In genomic region chr6:149137594-149137993, GRCh38 we compare ENCODE assay signal across 1 cellular context.
TF ChIP-seq lines count a peak whose summit lies in the region.

No MANE protein-coding gene starts in this region.

TF ChIP-seq in GM23338, 12 proteins besides CTCF, POLR2A, EP300 and RAD21:
- TF ChIP-seq REST (IDR thresholded peaks at IDR 0.05; ENCODE audit: unreplicated experiment) (no peak), EZH2phosphoT487 (IDR thresholded peaks at IDR 0.05; ENCODE audit: unreplicated experiment) (no peak), EZH2 (IDR thresholded peaks at IDR 0.05; ENCODE audit: low read depth, unreplicated experiment) (no peak), NANOG (IDR thresholded peaks at IDR 0.05; ENCODE audit: borderline replicate concordance) (no peak), ZNF331 (CRISPR knock-in tag; IDR thresholded peaks at IDR 0.05; ENCODE audit: low read depth) (no peak), CREB1 (CRISPR knock-in tag; IDR thresholded peaks at IDR 0.05; ENCODE audit: low read depth) (no peak), STAT1 (IDR thresholded peaks at IDR 0.05; ENCODE audit: unreplicated experiment) (no peak), ZNF462 (CRISPR knock-in tag; IDR thresholded peaks at IDR 0.05) (no peak), POLR2AphosphoS5 (IDR thresholded peaks at IDR 0.05; ENCODE audit: low read depth) (no peak), ZNF114 (CRISPR knock-in tag; IDR thresholded peaks at IDR 0.05) (no peak)
TF ChIP-seq in GM23338: peak in this region for 0.
